8 cellular contexts compared by ENCODE assay signal in genomic region chr1:197146108-197147095, GRCh38. TPM values are rescaled to one million over a fixed set of nuclear protein-coding genes. Genes with fewer than 3 reads are reported as not detected.
DNase-seq lines count a peak whose midpoint lies in the region; ATAC-seq and TF ChIP-seq lines count a peak whose summit lies in the region.

ASPM (minus strand) TSS chr1:197146669; CDS start chr1:197146437, 232 bp downstream.

- POLR2A ChIA-PET in PC-3 (lab: Charles Lee; ENCODE audit: unreplicated experiment): no interaction called here

- no peaks in the 10 kb centered on the region for H3K9me3 ChIP-seq in PC-3 (ENCODE audit: low read length)

- peak; percentile 95 for DNase-seq in DMS153 treated with DMSO at 0.1 percent for 48 hours (lab: John Stamatoyannopoulos, UW; ENCODE audit: unreplicated experiment)
- DNase-seq in Jurkat, Clone E6-1 (ENCODE audit: low read depth, low spot score): peak; percentile 92
- DNase-seq in PC-3: peak; percentile 88
- DNase-seq in activated T-cell treated with anti-CD3 and anti-CD28 coated beads for 4 hours: peak; percentile 90
- DNase-seq in epithelial cell of proximal tubule (ENCODE audit: low read depth): peak; percentile 43
- DNase-seq in mucosa of gallbladder (ENCODE audit: low spot score): peak; percentile 95
- DNase-seq in stimulated activated CD8-positive, alpha-beta memory T cell treated with anti-CD3 and anti-CD28 coated beads, Interleukin-4, amount 100 ng/mL, for 24 hours (ENCODE audit: low read depth): peak; percentile 92

- H3K27me3 ChIP-seq in PC-3 (ENCODE audit: low read length): no peaks in the 10 kb centered on the region

- H3K4me3 ChIP-seq in Jurkat, Clone E6-1 (ENCODE audit: low read length): peak within 1 kb of the TSS; percentile 93
- H3K4me3 ChIP-seq in PC-3 (ENCODE audit: low read length) (peak within 1 kb of the TSS; percentile 97), epithelial cell of proximal tubule (ENCODE audit: low read depth, low read length) (peak within 1 kb of the TSS; percentile 71)

- H2AFZ ChIP-seq in PC-3 (ENCODE audit: low read length): peak within 1 kb of the TSS; percentile 96

- peak; percentile 99 for ATAC-seq in GM21717 (IDR thresholded peaks at IDR 0.05; ENCODE audit: unreplicated experiment)
- ATAC-seq in PC-3: peak; percentile 95

- peak within 1 kb of the TSS; percentile 91 for H3K4me2 ChIP-seq in PC-3 (ENCODE audit: low read length)

- TSS peak; percentile 31 for BruUV-seq in PC-3 (replicated peaks; lab: Mats Ljungman, UMichigan)

- TF ChIP-seq CTCF in PC-3 (conservative IDR thresholded peaks at IDR 0.05; ENCODE audit: low read depth, low read length) (no peak), epithelial cell of proximal tubule (conservative IDR thresholded peaks at IDR 0.05; ENCODE audit: low read depth, low read length) (no peak)

- intact Hi-C loops in PC-3 (cut with micrococcal nuclease): no loop called here

- H3K79me2 ChIP-seq in PC-3 (ENCODE audit: low read length): peaks cover 49% of the 10 kb centered on the region

- no peaks in the 10 kb centered on the region for H3F3A ChIP-seq in PC-3 (ENCODE audit: low read length, unreplicated experiment)

- H4K20me1 ChIP-seq in PC-3 (ENCODE audit: low read length): peaks cover 7% of the 10 kb centered on the region

- H3K36me3 ChIP-seq in PC-3 (ENCODE audit: low read depth, low read length): peaks cover 13% of the 10 kb centered on the region

- peak within 1 kb of the TSS; percentile 82 for H3K9ac ChIP-seq in PC-3 (ENCODE audit: low read length)

- peaks cover 4% of the 10 kb centered on the region; the same call in 1 of the 2 replicates for H3K4me1 ChIP-seq in PC-3 (ENCODE audit: insufficient read depth, low read length)

- CTCF ChIA-PET in PC-3 (lab: Charles Lee): no interaction called here

- peak within 1 kb of the TSS; percentile 59 for H3K27ac ChIP-seq in PC-3 (ENCODE audit: low read length)

- H3K9me2 ChIP-seq in PC-3 (replicated peaks; ENCODE audit: low read length): no peaks in the 10 kb centered on the region

RNA-seq across cellular contexts. Expression of gene ASPM, which starts in this region (rescaled TPM):
- polyA plus RNA-seq in Jurkat, Clone E6-1 (2012; ENCODE audit: insufficient read depth, insufficient read length): 51.4 TPM
- total RNA-seq in PC-3 (2014; rRNA removed) (28.6 and 35.0 TPM in 2 replicates), epithelial cell of proximal tubule (38.6 and 39.6 TPM in 2 replicates), mucosa of gallbladder (1.3 TPM)

Comparison
In these comparisons a context has a peak if more than half of its experiments do, and no peak if none do; other contexts are left out.
1. Peak in every context shown above with its lines: DNase-seq, ATAC-seq, H3K4me3 ChIP-seq and H3K27ac ChIP-seq.
2. RNA of gene ASPM (total RNA-seq): 38.6 to 39.6 TPM in epithelial cell of proximal tubule and 28.6 to 35.0 TPM in PC-3; 1.3 TPM in mucosa of gallbladder (single experiment); every median in the first group is over 10 times any median in the second.
3. DNase-seq: peak in every context shown above with its lines; median percentile 95 in DMS153 treated with DMSO at 0.1 percent for 48 hours; 95 in mucosa of gallbladder; 92 in Jurkat, Clone E6-1; 92 in stimulated activated CD8-positive, alpha-beta memory T cell treated with anti-CD3 and anti-CD28 coated beads, Interleukin-4, amount 100 ng/mL, for 24 hours; 90 in activated T-cell treated with anti-CD3 and anti-CD28 coated beads for 4 hours; 88 in PC-3; 43 in epithelial cell of proximal tubule.